8 cellular contexts compared by ENCODE assay signal in the genomic region with DNA sequence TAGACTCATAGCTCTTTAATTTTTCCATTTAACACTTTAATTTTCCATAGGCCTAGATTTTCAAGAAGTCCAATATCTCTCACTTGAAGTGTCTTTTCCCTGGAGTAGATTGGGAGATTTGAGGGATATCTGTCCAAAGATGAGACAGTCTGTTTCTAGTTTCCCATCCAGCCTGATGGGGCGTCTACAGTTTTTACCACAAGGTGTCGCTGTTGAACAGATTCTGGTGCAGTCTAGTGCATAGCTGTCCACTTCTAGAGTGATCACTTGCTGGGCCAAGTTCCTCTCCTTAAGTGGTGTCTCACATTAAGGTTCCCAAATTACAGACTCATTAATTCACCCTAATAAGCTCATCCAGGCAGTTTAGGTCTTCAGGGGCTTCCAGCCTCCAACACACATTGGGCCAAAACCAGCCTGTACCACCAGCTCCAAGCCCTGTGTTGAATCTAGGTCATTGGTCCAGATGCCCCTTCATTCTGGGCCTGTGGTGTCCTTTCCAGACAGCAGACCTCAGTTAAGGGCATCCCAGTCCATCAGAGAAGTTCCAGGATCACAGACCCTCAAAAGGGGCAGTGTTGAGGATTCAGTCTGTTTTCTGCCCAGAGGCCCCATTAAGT. TPM values are rescaled to one million over a fixed set of nuclear protein-coding genes. Genes with fewer than 3 reads are reported as not detected.
A peak's percentile ranks its signal among the peaks of the same experiment; 100 is the strongest.
DNase-seq lines count a peak whose midpoint lies in the region; ATAC-seq and TF ChIP-seq lines count a peak whose summit lies in the region.

No MANE protein-coding gene starts in this region.

- H3K36me3 ChIP-seq in DND-41 (ENCODE audit: insufficient read depth, low read length) = peaks cover 54% of the 10 kb centered on the region
- no peaks in the 10 kb centered on the region for H3K36me3 ChIP-seq in fibroblast of lung (ENCODE audit: control insufficient read depth, insufficient read depth, low read length)

- H3K27ac ChIP-seq in DND-41 (ENCODE audit: low read length) (no peak overlapping the region), fibroblast of lung (ENCODE audit: insufficient read depth, low read length) (no peak overlapping the region)

- H3K9ac ChIP-seq in DND-41 (ENCODE audit: low read depth, low read length) = no peak overlapping the region
- no peak overlapping the region for H3K9ac ChIP-seq in fibroblast of lung (ENCODE audit: insufficient read depth, low read length)

- H3K4me2 ChIP-seq in DND-41 (ENCODE audit: insufficient read depth, low read length) = no peak overlapping the region
- H3K4me2 ChIP-seq in fibroblast of lung (ENCODE audit: extremely low read depth, insufficient read depth, low read length) = no peak overlapping the region

- DNase-seq in DND-41 (peak; percentile 50), fibroblast of lung (ENCODE audit: low read depth in 2 of 2) (peak in 1 of 2 donors; percentile 39), NCI-H1048 (lab: John Stamatoyannopoulos, UW) (no peak)
- peak; percentile 54 for DNase-seq in activated CD4-positive, alpha-beta T cell treated with anti-CD3 and anti-CD28 coated beads, Interleukin-2, amount 50 U/mL, for 1 hour
- peak; percentile 40 for DNase-seq in stimulated activated CD4-positive, alpha-beta T cell treated with anti-CD3 and anti-CD28 coated beads, Interleukin-4, amount 100 ng/mL, for 4 hours

- 0 out of 3 replicates have a peak, but pooled peaks have one; percentile 27 for ATAC-seq in DND-41 (ENCODE audit: insufficient read depth, low read depth)
- no peak for ATAC-seq in HG03520 (IDR thresholded peaks at IDR 0.05; ENCODE audit: unreplicated experiment)
- ATAC-seq in GM21717 (IDR thresholded peaks at IDR 0.05; ENCODE audit: unreplicated experiment) = no peak

- H3K4me1 ChIP-seq in DND-41 (ENCODE audit: insufficient read depth, low read length) = no peaks in the 10 kb centered on the region
- H3K4me1 ChIP-seq in fibroblast of lung (ENCODE audit: control insufficient read depth, extremely low read depth, insufficient read depth, low read length) = no peaks in the 10 kb centered on the region

- H3K9me3 ChIP-seq in DND-41 (ENCODE audit: insufficient read depth, low read length, severe bottlenecking) (peaks cover 23% of the 10 kb centered on the region), fibroblast of lung (ENCODE audit: control insufficient read depth, insufficient read depth, low read depth, low read length) (peaks cover 2% of the 10 kb centered on the region)

- H3K27me3 ChIP-seq in DND-41 (ENCODE audit: insufficient read depth, low read length, poor library complexity) (no peaks in the 10 kb centered on the region), fibroblast of lung (ENCODE audit: control insufficient read depth, insufficient read depth, low read length) (no peaks in the 10 kb centered on the region)

- H3K79me2 ChIP-seq in DND-41 (ENCODE audit: insufficient read depth, low read length) (no peaks in the 10 kb centered on the region), fibroblast of lung (ENCODE audit: control insufficient read depth, insufficient read depth, low read length) (no peaks in the 10 kb centered on the region)

- TF ChIP-seq CTCF in DND-41 (IDR thresholded peaks at IDR 0.05; ENCODE audit: borderline replicate concordance, extremely low read depth, low read length, poor library complexity, severe bottlenecking) = peak; percentile 69
- peak; percentile 72 for TF ChIP-seq CTCF in LNCAP (IDR thresholded peaks at IDR 0.05)
- TF ChIP-seq CTCF in fibroblast of lung (conservative IDR thresholded peaks at IDR 0.05 in 1 of 2, IDR thresholded peaks at IDR 0.05 in 1 of 2; ENCODE audit: low read depth in 1 of 2, low read length in 2 of 2) = peak; percentile 51 to 54

- H2AFZ ChIP-seq in DND-41 (ENCODE audit: low read depth, low read length) (no peak overlapping the region), fibroblast of lung (ENCODE audit: low read length) (no peak overlapping the region)

- no peaks in the 10 kb centered on the region for H4K20me1 ChIP-seq in DND-41 (ENCODE audit: insufficient read depth, low read length)
- H4K20me1 ChIP-seq in fibroblast of lung (ENCODE audit: control insufficient read depth, extremely low read depth, insufficient read depth, low read length) = no peaks in the 10 kb centered on the region

- H3K4me3 ChIP-seq in DND-41 (ENCODE audit: low read depth in 1 of 2, low read length in 2 of 2) = no peak overlapping the region
- H3K4me3 ChIP-seq in fibroblast of lung (replicated peaks in 1 of 4; ENCODE audit: control extremely low read depth in 1 of 4, insufficient read depth in 1 of 4, low read depth in 3 of 4, low read length in 4 of 4) = no peak overlapping the region

RNA-seq across cellular contexts. Expression of a gene that starts 9.4 kb away (rescaled TPM):
- total RNA-seq in fibroblast of lung = not detected in 2 replicates
- polyA plus RNA-seq in fibroblast of lung = not detected in 2 replicates
- not detected in 2 replicates for polyA plus RNA-seq in fibroblast of lung (2012)
- not detected in 2 replicates for polyA minus RNA-seq in fibroblast of lung (ENCODE audit: low replicate concordance)

RNA-seq across cellular contexts. Expression of a gene that starts 21.7 kb away (rescaled TPM):
- 0.26 and 0.50 TPM in 2 replicates for total RNA-seq in fibroblast of lung
- 0.05 TPM in 1 of 2 replicates, not detected in the other for polyA plus RNA-seq in fibroblast of lung
- not detected in 2 replicates for polyA plus RNA-seq in fibroblast of lung (2012)
- 0.82 TPM in 1 of 2 replicates, not detected in the other for polyA minus RNA-seq in fibroblast of lung (ENCODE audit: low replicate concordance)
